In the genomic region with DNA sequence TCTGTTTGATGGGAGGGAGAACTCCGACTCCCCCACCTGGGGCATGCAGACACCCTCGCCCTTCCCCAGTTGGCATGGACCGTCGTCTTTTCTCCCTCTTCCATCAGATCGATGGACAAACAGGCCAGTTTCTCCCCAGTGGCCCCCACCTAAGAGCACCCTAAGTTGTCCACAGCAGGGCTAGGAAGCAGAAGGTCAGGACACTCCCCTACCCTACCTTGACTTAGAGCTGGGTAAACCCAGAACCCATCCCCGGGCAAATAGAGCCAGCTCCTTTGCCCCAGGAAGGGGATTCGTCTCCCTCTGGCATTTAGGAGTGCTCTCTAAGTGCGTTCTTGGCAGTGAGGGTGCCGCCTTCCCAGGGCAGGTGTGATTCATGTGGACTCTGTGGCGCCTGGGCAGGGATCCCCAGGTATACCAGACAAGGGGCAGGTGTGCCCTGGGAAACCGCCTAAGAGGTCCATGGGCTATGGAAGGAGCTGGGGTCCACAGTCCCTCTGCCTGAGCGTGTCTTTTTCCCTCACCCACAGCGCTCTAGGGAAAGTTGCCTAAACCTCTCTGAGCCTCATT, we compare ENCODE assay signal across 11 cellular contexts. TPM values are rescaled to one million over a fixed set of nuclear protein-coding genes. Genes with fewer than 3 reads are reported as not detected.
DNase-seq lines count a peak whose midpoint lies in the region; TF ChIP-seq lines count a peak whose summit lies in the region.
"Had no signal": no experiment of that assay in that cellular context is flagged by ENCODE, and none has a peak within 500 bp of the region (broad histone marks: within the 10 kb centered on the region; RNA-seq: fewer than 3 reads in every experiment).

No MANE protein-coding gene starts in this region.

- no peaks in the 10 kb centered on the region for H3K36me3 ChIP-seq in adrenal gland (replicated peaks in 1 of 2)
- H3K36me3 ChIP-seq in colonic mucosa: no peaks in the 10 kb centered on the region
- H3K36me3 ChIP-seq in right atrium auricular region: no peaks in the 10 kb centered on the region

- H3K27me3 ChIP-seq in adrenal gland (peaks cover 73% of the 10 kb centered on the region), colonic mucosa (peaks cover 58% of the 10 kb centered on the region), right atrium auricular region (peaks cover 50 to 55% of the 10 kb centered on the region in 2 donors)

- intact Hi-C loops in adrenal gland (cut with DNase I): loop anchor here (5.0 to 10.0 kb wide), 2 partner anchors 102 to 169 kb away; no protein-coding TSS in a partner anchor
- intact Hi-C loops in colonic mucosa (cut with DNase I): loop anchor here (5.0 kb wide), 3 partner anchors 104 to 269 kb away; no protein-coding TSS in a partner anchor

- H3K4me3 ChIP-seq in adrenal gland: no peak overlapping the region
- no peak overlapping the region for H3K4me3 ChIP-seq in colonic mucosa
- no peak overlapping the region for H3K4me3 ChIP-seq in right atrium auricular region

- 61 to 66% (median 62%) methylated on average over 7 to 13 of the region's 13 CpGs for WGBS in adrenal gland, 4 donors

- H3K9ac ChIP-seq in colonic mucosa (ENCODE audit: low read depth in 2 of 2, low read length in 2 of 2): no peak overlapping the region
- H3K9ac ChIP-seq: KMS-11 had no signal

- H3K27ac Mint-ChIP-seq in HFFc6 (no peak overlapping the region), neural crest cell (ENCODE audit: unreplicated experiment) (peak overlapping the region; percentile 62)
- H3K27ac Mint-ChIP-seq in activated naive CD8-positive, alpha-beta T cell treated with anti-CD3 and anti-CD28 coated beads for 36 hours: peak overlapping the region; percentile 81

- H3K4me1 ChIP-seq in adrenal gland (replicated peaks in 1 of 2) (peaks cover 6 to 19% of the 10 kb centered on the region in 2 donors), colonic mucosa (peaks cover 13% of the 10 kb centered on the region), right atrium auricular region (peaks cover 0 to 41% of the 10 kb centered on the region in 2 donors)

- peaks cover 15% of the 10 kb centered on the region for H3K4me1 Mint-ChIP-seq in HFFc6 (ENCODE audit: low read depth)
- H3K4me1 Mint-ChIP-seq in activated naive CD8-positive, alpha-beta T cell treated with anti-CD3 and anti-CD28 coated beads for 36 hours: peaks cover 57% of the 10 kb centered on the region
- H3K4me1 Mint-ChIP-seq in neural crest cell: peaks cover 10% of the 10 kb centered on the region

- no peak for TF ChIP-seq POLR2A in adrenal gland (IDR thresholded peaks at IDR 0.05)

- H3K27ac ChIP-seq in adrenal gland: no peak overlapping the region
- H3K27ac ChIP-seq in colonic mucosa: no peak overlapping the region
- H3K27ac ChIP-seq in right atrium auricular region: no peak overlapping the region
- H3K27ac ChIP-seq: 22Rv1, KMS-11 had no signal

- H3K9me3 Mint-ChIP-seq in HFFc6 (no peaks in the 10 kb centered on the region), neural crest cell (no peaks in the 10 kb centered on the region)
- no peaks in the 10 kb centered on the region for H3K9me3 Mint-ChIP-seq in activated naive CD8-positive, alpha-beta T cell treated with anti-CD3 and anti-CD28 coated beads for 36 hours

- H3K36me3 Mint-ChIP-seq in HFFc6 (ENCODE audit: low read depth) (no peaks in the 10 kb centered on the region), neural crest cell (ENCODE audit: low read depth) (no peaks in the 10 kb centered on the region)
- H3K36me3 Mint-ChIP-seq in activated naive CD8-positive, alpha-beta T cell treated with anti-CD3 and anti-CD28 coated beads for 36 hours: peaks cover 52% of the 10 kb centered on the region

- TF ChIP-seq CTCF in HFFc6 (IDR thresholded peaks at IDR 0.05): no peak
- no peak for TF ChIP-seq CTCF in neural crest cell (conservative IDR thresholded peaks at IDR 0.05)
- no peak for TF ChIP-seq CTCF in adrenal gland (IDR thresholded peaks at IDR 0.05)
- no peak for TF ChIP-seq CTCF in colonic mucosa (IDR thresholded peaks at IDR 0.05)
- no peak for TF ChIP-seq CTCF in right atrium auricular region (IDR thresholded peaks at IDR 0.05)

- H3K27me3 Mint-ChIP-seq in HFFc6 (ENCODE audit: insufficient read depth) (peaks cover 44% of the 10 kb centered on the region), neural crest cell (ENCODE audit: low read depth) (peaks cover 68% of the 10 kb centered on the region)
- no peaks in the 10 kb centered on the region for H3K27me3 Mint-ChIP-seq in activated naive CD8-positive, alpha-beta T cell treated with anti-CD3 and anti-CD28 coated beads for 36 hours

- H3K4me3 Mint-ChIP-seq in HFFc6 (peak overlapping the region; percentile 43; the same call in 1 of the 2 replicates), neural crest cell (no peak overlapping the region)
- peak overlapping the region; percentile 70 for H3K4me3 Mint-ChIP-seq in activated naive CD8-positive, alpha-beta T cell treated with anti-CD3 and anti-CD28 coated beads for 36 hours

- H3K9me3 ChIP-seq in adrenal gland (replicated peaks in 1 of 3) (no peaks in the 10 kb centered on the region), colonic mucosa (no peaks in the 10 kb centered on the region), right atrium auricular region (no peaks in the 10 kb centered on the region)

- peak; percentile 41 for DNase-seq in DMS53 (lab: John Stamatoyannopoulos, UW)
- DNase-seq in DMS53 treated with DMSO at 0.1 percent for 48 hours (lab: John Stamatoyannopoulos, UW; ENCODE audit: unreplicated experiment): no peak
- DNase-seq in HFFc6: no peak
- no peak for DNase-seq in activated naive CD8-positive, alpha-beta T cell treated with anti-CD3 and anti-CD28 coated beads for 36 hours
- no peak for DNase-seq in neural crest cell (ENCODE audit: low read depth, low spot score)
- no peak for DNase-seq in adrenal gland
- DNase-seq in colonic mucosa: no peak
- no peak for DNase-seq in right atrium auricular region (ENCODE audit: low spot score)
- DNase-seq: SIG-M5 had no signal

RNA-seq across cellular contexts. Expression of a gene that starts 2.7 kb away (rescaled TPM):
- not detected for total RNA-seq in HFFc6 (2021; fragmentation: NEBNext Ultra II Directional; extraction: Animal tissue kit (Norgen Biotek cat#: 25700))
- 100 to 1,000 TPM; 144 TPM for total RNA-seq in activated naive CD8-positive, alpha-beta T cell treated with anti-CD3 and anti-CD28 coated beads for 36 hours
- total RNA-seq in neural crest cell (0.16 TPM in 1 of 2 replicates, not detected in the other), adrenal gland (1 to 10 TPM in 7 of 8 donors, under 1 TPM in 1; 0.79 to 7.5 (median 3.4) TPM), colonic mucosa (1 to 10 TPM; 1.6 to 3.2 TPM), right atrium auricular region (1 to 10 TPM in 1 of 2 donors, under 1 TPM in 1; 0.48 to 2.3 TPM)
- 1 to 10 TPM in 1 of 3 donors, under 1 TPM in 2; 0.73 to 1.0 (median 0.94) TPM for polyA plus RNA-seq in adrenal gland

Comparison
In these comparisons a context has a peak if more than half of its experiments do, and no peak if none do; other contexts are left out.
1. RNA of a gene that starts 2.7 kb away (total RNA-seq): 144 TPM in activated naive CD8-positive, alpha-beta T cell treated with anti-CD3 and anti-CD28 coated beads for 36 hours; 0.79 to 7.5 TPM in adrenal gland, 1.6 to 3.2 TPM in colonic mucosa, 0.48 to 2.3 TPM in right atrium auricular region, 0.16 TPM in neural crest cell and not detected in HFFc6; every median in the first group is over 10 times any median in the second.